1 cellular context compared by ENCODE assay signal in the genomic region with DNA sequence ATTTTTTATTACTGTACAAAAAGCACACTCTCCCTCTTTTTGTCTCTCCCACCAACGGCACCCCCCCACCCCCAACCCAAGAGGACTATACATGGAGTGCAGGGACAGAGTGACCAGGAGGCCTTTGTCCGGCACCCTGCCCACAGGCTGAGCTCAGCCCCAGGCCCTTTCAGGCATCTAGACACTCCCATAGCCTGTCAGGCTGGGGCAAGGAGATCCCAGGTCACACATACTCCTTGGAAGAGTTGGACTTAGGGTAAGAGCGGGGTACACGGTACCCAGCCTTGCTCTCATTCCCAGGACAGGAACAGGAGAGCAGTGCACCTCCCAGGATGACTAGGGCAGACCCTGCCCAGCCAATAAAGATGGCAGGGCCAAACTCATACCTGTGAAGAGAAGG.
TF ChIP-seq lines count a peak whose summit lies in the region.

No MANE protein-coding gene starts in this region.

TF ChIP-seq in K562, 482 proteins besides CTCF, POLR2A, EP300 and RAD21:
- TF ChIP-seq CHD1 (IDR thresholded peaks at IDR 0.05; ENCODE audit: low read length) (no peak), EZH2 (IDR thresholded peaks at IDR 0.05; ENCODE audit: borderline replicate concordance, low read depth, low read length) (no peak), SUPT5H (IDR thresholded peaks at IDR 0.05) (0 out of 2 replicates have a peak, but pooled peaks have one; percentile 46), ZNF232 (CRISPR knock-in tag; IDR thresholded peaks at IDR 0.05) (no peak), HIVEP1 (CRISPR knock-in tag; IDR thresholded peaks at IDR 0.05) (no peak)
- TF ChIP-seq, protein P1, sequence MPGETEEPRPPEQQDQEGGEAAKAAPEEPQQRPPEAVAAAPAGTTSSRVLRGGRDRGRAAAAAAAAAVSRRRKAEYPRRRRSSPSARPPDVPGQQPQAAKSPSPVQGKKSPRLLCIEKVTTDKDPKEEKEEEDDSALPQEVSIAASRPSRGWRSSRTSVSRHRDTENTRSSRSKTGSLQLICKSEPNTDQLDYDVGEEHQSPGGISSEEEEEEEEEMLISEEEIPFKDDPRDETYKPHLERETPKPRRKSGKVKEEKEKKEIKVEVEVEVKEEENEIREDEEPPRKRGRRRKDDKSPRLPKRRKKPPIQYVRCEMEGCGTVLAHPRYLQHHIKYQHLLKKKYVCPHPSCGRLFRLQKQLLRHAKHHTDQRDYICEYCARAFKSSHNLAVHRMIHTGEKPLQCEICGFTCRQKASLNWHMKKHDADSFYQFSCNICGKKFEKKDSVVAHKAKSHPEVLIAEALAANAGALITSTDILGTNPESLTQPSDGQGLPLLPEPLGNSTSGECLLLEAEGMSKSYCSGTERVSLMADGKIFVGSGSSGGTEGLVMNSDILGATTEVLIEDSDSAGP (CRISPR knock-in tag; IDR thresholded peaks at IDR 0.05): no peak
- TF ChIP-seq, protein P2, sequence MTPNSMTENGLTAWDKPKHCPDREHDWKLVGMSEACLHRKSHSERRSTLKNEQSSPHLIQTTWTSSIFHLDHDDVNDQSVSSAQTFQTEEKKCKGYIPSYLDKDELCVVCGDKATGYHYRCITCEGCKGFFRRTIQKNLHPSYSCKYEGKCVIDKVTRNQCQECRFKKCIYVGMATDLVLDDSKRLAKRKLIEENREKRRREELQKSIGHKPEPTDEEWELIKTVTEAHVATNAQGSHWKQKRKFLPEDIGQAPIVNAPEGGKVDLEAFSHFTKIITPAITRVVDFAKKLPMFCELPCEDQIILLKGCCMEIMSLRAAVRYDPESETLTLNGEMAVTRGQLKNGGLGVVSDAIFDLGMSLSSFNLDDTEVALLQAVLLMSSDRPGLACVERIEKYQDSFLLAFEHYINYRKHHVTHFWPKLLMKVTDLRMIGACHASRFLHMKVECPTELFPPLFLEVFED (CRISPR knock-in tag; conservative IDR thresholded peaks at IDR 0.05): no peak
